10 cellular contexts compared by ENCODE assay signal in the genomic region with DNA sequence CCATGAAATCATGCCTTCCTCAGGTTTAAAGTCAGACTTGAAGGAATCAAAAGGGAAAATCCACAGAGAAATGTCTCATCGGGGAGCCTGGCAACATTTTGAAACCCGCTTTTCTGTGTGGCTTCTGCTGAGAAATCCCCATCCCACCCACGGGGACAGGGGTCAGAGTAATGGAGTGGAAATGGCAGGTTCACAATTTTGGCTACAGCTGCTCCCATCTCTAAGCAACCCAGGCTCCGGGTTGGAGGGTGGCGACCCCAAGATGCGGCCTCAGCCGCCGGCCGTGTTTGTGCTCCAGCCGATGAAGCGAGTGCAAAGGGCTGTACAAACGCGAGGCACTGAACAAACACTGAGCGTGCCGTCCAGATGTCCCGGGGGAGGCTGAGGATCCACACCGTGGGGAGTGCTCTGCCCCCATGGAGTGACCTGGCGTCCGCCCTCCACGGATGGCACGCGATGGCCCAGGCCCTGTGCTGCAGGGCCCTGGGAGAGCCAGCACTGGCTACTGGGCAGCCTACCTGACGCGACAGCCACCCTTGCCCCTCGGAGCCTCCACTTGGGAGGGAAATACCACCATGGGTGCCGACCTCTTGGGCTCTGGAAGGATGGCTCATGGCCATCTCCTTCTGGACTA. TPM values are rescaled to one million over a fixed set of nuclear protein-coding genes. Genes with fewer than 3 reads are reported as not detected.
A peak's percentile ranks its signal among the peaks of the same experiment; 100 is the strongest.
DNase-seq lines count a peak whose midpoint lies in the region; ATAC-seq lines count a peak whose summit lies in the region.
"Had no signal": no experiment of that assay in that cellular context is flagged by ENCODE, and none has a peak within 500 bp of the region (broad histone marks: within the 10 kb centered on the region; RNA-seq: fewer than 3 reads in every experiment).

No MANE protein-coding gene starts in this region.

- peaks cover 10% of the 10 kb centered on the region for H3K9me3 ChIP-seq in KOPT-K1 (ENCODE audit: insufficient read depth, low read length, poor library complexity, severe bottlenecking)

- H3K4me3 Mint-ChIP-seq in stimulated activated naive CD8-positive, alpha-beta T cell treated with anti-CD3 and anti-CD28 coated beads, Interleukin-15, Interleukin-2, amounts not matched to agents 100 ng/mL and 50 ng/mL, for 24 hours = peak overlapping the region; percentile 63

- peak overlapping the region; percentile 44 for H3K27ac ChIP-seq in KOPT-K1 (ENCODE audit: low read depth, low read length, poor library complexity, severe bottlenecking)

- peak; percentile 35 for DNase-seq in activated T-cell treated with anti-CD3 and anti-CD28 coated beads for 48 hours (ENCODE audit: low read depth)
- DNase-seq in activated T-cell treated with anti-CD3 and anti-CD28 coated beads for 4 hours = no peak
- DNase-seq in left lobe of liver (ENCODE audit: low spot score) = no peak
- DNase-seq in ACHN = no peak
- no peak for DNase-seq in SW 1271 (lab: John Stamatoyannopoulos, UW)
- DNase-seq: NCI-H1436 treated with DMSO at 0.1 percent for 48 hours had no signal

- H3K9me3 Mint-ChIP-seq in stimulated activated naive CD8-positive, alpha-beta T cell treated with anti-CD3 and anti-CD28 coated beads, Interleukin-15, Interleukin-2, amounts not matched to agents 100 ng/mL and 50 ng/mL, for 24 hours = no peaks in the 10 kb centered on the region

- in situ Hi-C loops in ACHN (cut with HindIII; ENCODE audit: low pct_ligation_motif_present, low pct_unique_long_range_greater_than_20kb, low sequenced_read_pairs) = no loop called here

- peaks cover 4% of the 10 kb centered on the region for H3K36me3 Mint-ChIP-seq in stimulated activated naive CD8-positive, alpha-beta T cell treated with anti-CD3 and anti-CD28 coated beads, Interleukin-15, Interleukin-2, amounts not matched to agents 100 ng/mL and 50 ng/mL, for 24 hours (ENCODE audit: low read depth)
- H3K36me3 Mint-ChIP-seq: activated naive CD8-positive, alpha-beta T cell had no signal

- H3K4me1 Mint-ChIP-seq in stimulated activated naive CD8-positive, alpha-beta T cell treated with anti-CD3 and anti-CD28 coated beads, Interleukin-15, Interleukin-2, amounts not matched to agents 100 ng/mL and 50 ng/mL, for 24 hours (ENCODE audit: low read depth) = peaks cover 44% of the 10 kb centered on the region

- peak overlapping the region; percentile 91 for H3K27ac Mint-ChIP-seq in stimulated activated naive CD8-positive, alpha-beta T cell treated with anti-CD3 and anti-CD28 coated beads, Interleukin-15, Interleukin-2, amounts not matched to agents 100 ng/mL and 50 ng/mL, for 24 hours

- H3K36me3 ChIP-seq in KOPT-K1 (ENCODE audit: insufficient read depth, low read length) = peaks cover 7% of the 10 kb centered on the region

- no peaks in the 10 kb centered on the region for H3K27me3 Mint-ChIP-seq in stimulated activated naive CD8-positive, alpha-beta T cell treated with anti-CD3 and anti-CD28 coated beads, Interleukin-15, Interleukin-2, amounts not matched to agents 100 ng/mL and 50 ng/mL, for 24 hours
- H3K27me3 Mint-ChIP-seq: activated naive CD8-positive, alpha-beta T cell had no signal

- ATAC-seq in left lobe of liver (peak; percentile 21), HG02973 (IDR thresholded peaks at IDR 0.05; ENCODE audit: unreplicated experiment) (no peak)

RNA-seq across cellular contexts. Expression of a gene that starts 22.2 kb away (rescaled TPM):
- total RNA-seq in left lobe of liver = 3.1 TPM

RNA-seq across cellular contexts. Expression of a gene that starts 39.1 kb away (rescaled TPM):
- 12.5 TPM for total RNA-seq in left lobe of liver

RNA-seq across cellular contexts. Expression of a gene that starts 43.2 kb away (rescaled TPM):
- 20.9 TPM for total RNA-seq in left lobe of liver

RNA-seq across cellular contexts. Expression of a gene that starts 43.9 kb away (rescaled TPM):
- 29.0 TPM for total RNA-seq in left lobe of liver
